9 cellular contexts compared by ENCODE assay signal in genomic region chr2:32135409-32135808, GRCh38. TPM values are rescaled to one million over a fixed set of nuclear protein-coding genes. Genes with fewer than 3 reads are reported as not detected.
A peak's percentile ranks its signal among the peaks of the same experiment; 100 is the strongest.
DNase-seq lines count a peak whose midpoint lies in the region; ATAC-seq and TF ChIP-seq lines count a peak whose summit lies in the region.
"Had no signal": no experiment of that assay in that cellular context is flagged by ENCODE, and none has a peak within 500 bp of the region (broad histone marks: within the 10 kb centered on the region; RNA-seq: fewer than 3 reads in every experiment).

No MANE protein-coding gene starts in this region.

- no peaks in the 10 kb centered on the region for H3K27me3 Mint-ChIP-seq in stimulated activated naive B cell treated with anti-CD40 and anti-IgM and Interleukin-4, amounts not matched to agents 10 μg/mL and 1 μg/mL and 100 μg/mL, for 72 hours

- H3K36me3 Mint-ChIP-seq in stimulated activated naive B cell treated with anti-CD40 and anti-IgM and Interleukin-4, amounts not matched to agents 10 μg/mL and 1 μg/mL and 100 μg/mL, for 72 hours: peaks cover 19 to 34% of the 10 kb centered on the region in 2 donors

- H3K27ac Mint-ChIP-seq in stimulated activated naive B cell treated with anti-CD40 and anti-IgM and Interleukin-4, amounts not matched to agents 10 μg/mL and 1 μg/mL and 100 μg/mL, for 72 hours: peak overlapping the region; percentile 37
- H3K27ac Mint-ChIP-seq: nephron had no signal

- CTCF ChIA-PET in RWPE1 (lab: Yijun Ruan, JAX): no interaction called here

- H3K4me1 Mint-ChIP-seq in stimulated activated naive B cell treated with anti-CD40 and anti-IgM and Interleukin-4, amounts not matched to agents 10 μg/mL and 1 μg/mL and 100 μg/mL, for 72 hours: no peaks in the 10 kb centered on the region
- H3K4me1 Mint-ChIP-seq: nephron had no signal

- no peak overlapping the region for H3K4me3 ChIP-seq in fibroblast of villous mesenchyme (ENCODE audit: low read depth, low read length)

- POLR2A ChIA-PET in RWPE1 (lab: Yijun Ruan, JAX; ENCODE audit: low non-redundant PET): no interaction called here

- no peak overlapping the region for H3K4me3 Mint-ChIP-seq in stimulated activated naive B cell treated with anti-CD40 and anti-IgM and Interleukin-4, amounts not matched to agents 10 μg/mL and 1 μg/mL and 100 μg/mL, for 72 hours
- H3K4me3 Mint-ChIP-seq: nephron had no signal

- no peaks in the 10 kb centered on the region for H3K9me3 Mint-ChIP-seq in stimulated activated naive B cell treated with anti-CD40 and anti-IgM and Interleukin-4, amounts not matched to agents 10 μg/mL and 1 μg/mL and 100 μg/mL, for 72 hours
- H3K9me3 Mint-ChIP-seq: nephron had no signal

- peak; percentile 56 to 57 for ATAC-seq in stimulated activated naive B cell treated with anti-CD40 and anti-IgM and Interleukin-4, amounts not matched to agents 10 μg/mL and 1 μg/mL and 100 μg/mL, for 72 hours (replicated peaks)
- ATAC-seq in HG03571 (IDR thresholded peaks at IDR 0.05; ENCODE audit: unreplicated experiment): no peak
- no peak for ATAC-seq in HG03135 (IDR thresholded peaks at IDR 0.05; ENCODE audit: unreplicated experiment)

- in situ Hi-C loops in GM13977 (cut with MboI; ENCODE audit: low pct_unique_long_range_greater_than_20kb, low sequenced_read_pairs, unreplicated experiment): no loop called here

- DNase-seq in AG20443 (ENCODE audit: low spot score) (peak; percentile 77), GM13977 (ENCODE audit: low spot score) (peak; percentile 31), RWPE1 (ENCODE audit: low spot score) (peak; percentile 90), fibroblast of villous mesenchyme (ENCODE audit: low read depth) (peak; percentile 69), C1 segment of cervical spinal cord (lab: John Stamatoyannopoulos, UW) (no peak)
- no peak for DNase-seq in stimulated activated naive B cell treated with anti-CD40 and anti-IgM and Interleukin-4, amounts not matched to agents 10 μg/mL and 1 μg/mL and 100 μg/mL, for 72 hours

- peak; percentile 4 for TF ChIP-seq CTCF in GM13977 (IDR thresholded peaks at IDR 0.05; ENCODE audit: extremely low read depth, insufficient read depth, missing control alignments)
- no peak; the same call in 1 of the 2 replicates for TF ChIP-seq CTCF in RWPE1 (conservative IDR thresholded peaks at IDR 0.05; ENCODE audit: low read depth)
- peak; percentile 29 for TF ChIP-seq CTCF in fibroblast of villous mesenchyme (IDR thresholded peaks at IDR 0.05; ENCODE audit: insufficient read depth, low read depth, low read length)

- H3K27ac ChIP-seq in RWPE1: 0 out of 2 replicates have a peak overlapping the region, but pooled peaks have one; percentile 17

RNA-seq across cellular contexts. Expression of gene SLC30A6, which starts 30.3 kb away (rescaled TPM):
- total RNA-seq in fibroblast of villous mesenchyme: 27.1 and 48.8 TPM in 2 replicates

Comparison
In these comparisons a context has a peak if more than half of its experiments do, and no peak if none do; other contexts are left out.
1. DNase-seq: peak in AG20443 (single experiment), GM13977 (single experiment), RWPE1 (single experiment) and fibroblast of villous mesenchyme (single experiment); none in stimulated activated naive B cell treated with anti-CD40 and anti-IgM and Interleukin-4, amounts not matched to agents 10 μg/mL and 1 μg/mL and 100 μg/mL, for 72 hours (single experiment) and C1 segment of cervical spinal cord (0 of 14).
2. ATAC-seq: peak in stimulated activated naive B cell treated with anti-CD40 and anti-IgM and Interleukin-4, amounts not matched to agents 10 μg/mL and 1 μg/mL and 100 μg/mL, for 72 hours (2 of 2); none in HG03571 (single experiment) and HG03135 (single experiment).